In the genomic region with DNA sequence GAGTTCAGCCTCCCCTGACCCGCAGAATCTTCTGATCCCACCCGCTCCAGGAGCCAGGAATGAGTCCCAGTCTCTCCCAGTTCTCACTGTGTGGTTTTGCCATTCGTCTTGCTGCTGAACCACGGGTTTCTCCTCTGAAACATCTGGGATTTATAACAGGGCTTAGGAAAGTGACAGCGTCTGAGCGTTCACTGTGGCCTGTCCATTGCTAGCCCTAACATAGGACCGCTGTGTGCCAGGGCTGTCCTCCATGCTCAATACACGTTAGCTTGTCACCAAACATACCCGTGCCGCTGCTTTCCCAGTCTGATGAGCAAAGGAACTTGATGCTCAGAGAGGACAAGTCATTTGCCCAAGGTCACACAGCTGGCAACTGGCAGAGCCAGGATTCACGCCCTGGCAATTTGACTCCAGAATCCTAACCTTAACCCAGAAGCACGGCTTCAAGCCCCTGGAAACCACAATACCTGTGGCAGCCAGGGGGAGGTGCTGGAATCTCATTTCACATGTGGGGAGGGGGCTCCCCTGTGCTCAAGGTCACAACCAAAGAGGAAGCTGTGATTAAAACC, we compare ENCODE assay signal across 12 cellular contexts. TPM values are rescaled to one million over a fixed set of nuclear protein-coding genes. Genes with fewer than 3 reads are reported as not detected.
DNase-seq lines count a peak whose midpoint lies in the region; ATAC-seq and TF ChIP-seq lines count a peak whose summit lies in the region.
"Had no signal": no experiment of that assay in that cellular context is flagged by ENCODE, and none has a peak within 500 bp of the region (broad histone marks: within the 10 kb centered on the region; RNA-seq: fewer than 3 reads in every experiment).

No MANE protein-coding gene starts in this region.

- no peaks in the 10 kb centered on the region for H3K9me3 Mint-ChIP-seq in activated CD4-positive, alpha-beta T cell treated with anti-CD3 and anti-CD28 coated beads for 36 hours (ENCODE audit: low read depth)
- no peaks in the 10 kb centered on the region for H3K9me3 Mint-ChIP-seq in stimulated activated naive CD8-positive, alpha-beta T cell treated with anti-CD3 and anti-CD28 coated beads, Interleukin-15, amount 100 ng/mL, for 72 hours

- POLR2A ChIA-PET in activated CD4-positive, alpha-beta T cell treated with anti-CD3 and anti-CD28 coated beads for 36 hours (lab: Charles Lee) = interaction anchor here (0.5 to 1.0 kb wide), 3 partner anchors 12 to 143 kb away, joined by 3 to 5 read pairs (median 4); no protein-coding TSS in a partner anchor

- no peak overlapping the region for H3K27ac Mint-ChIP-seq in activated CD4-positive, alpha-beta T cell treated with anti-CD3 and anti-CD28 coated beads for 36 hours
- H3K27ac Mint-ChIP-seq in stimulated activated naive CD8-positive, alpha-beta T cell treated with anti-CD3 and anti-CD28 coated beads, Interleukin-15, amount 100 ng/mL, for 72 hours = no peak overlapping the region

- peaks cover 20% of the 10 kb centered on the region for H3K36me3 Mint-ChIP-seq in activated CD4-positive, alpha-beta T cell treated with anti-CD3 and anti-CD28 coated beads for 36 hours (ENCODE audit: low read depth)

- H3K27me3 ChIP-seq in BE2C (peaks cover 13% of the 10 kb centered on the region), WERI-Rb-1 (ENCODE audit: insufficient read depth, low read depth, severe bottlenecking) (no peaks in the 10 kb centered on the region)

- peaks cover 17% of the 10 kb centered on the region for H3K27me3 Mint-ChIP-seq in activated CD4-positive, alpha-beta T cell treated with anti-CD3 and anti-CD28 coated beads for 36 hours
- H3K27me3 Mint-ChIP-seq in stimulated activated naive CD8-positive, alpha-beta T cell treated with anti-CD3 and anti-CD28 coated beads, Interleukin-15, amount 100 ng/mL, for 72 hours = peaks cover 40% of the 10 kb centered on the region

- H3K9me3 ChIP-seq in BE2C (no peaks in the 10 kb centered on the region), WERI-Rb-1 (ENCODE audit: severe bottlenecking) (no peaks in the 10 kb centered on the region)

- DNase-seq in BE2C (no peak), GM13977 (ENCODE audit: low spot score) (peak; percentile 20), WERI-Rb-1 (peak; percentile 42), left lobe of liver (ENCODE audit: low spot score) (peak; percentile 65), middle frontal gyrus (ENCODE audit: extremely low spot score, low spot score) (no peak)
- no peak for DNase-seq in activated CD4-positive, alpha-beta T cell treated with anti-CD3 and anti-CD28 coated beads for 36 hours
- no peak for DNase-seq in stimulated activated naive CD8-positive, alpha-beta T cell treated with anti-CD3 and anti-CD28 coated beads, Interleukin-15, amount 100 ng/mL, for 72 hours
- DNase-seq: activated gamma-delta T cell, DMS153, NCI-H446 treated with DMSO at 0.1 percent for 48 hours had no signal

- H3K4me3 ChIP-seq in BE2C (ENCODE audit: low read depth, low read length) (no peak overlapping the region), WERI-Rb-1 (ENCODE audit: low read depth, low read length) (no peak overlapping the region)

- H3K36me3 ChIP-seq in BE2C (peaks cover 25% of the 10 kb centered on the region), WERI-Rb-1 (peaks cover 24% of the 10 kb centered on the region)

- no peak overlapping the region for H3K27ac ChIP-seq in WERI-Rb-1

- ATAC-seq in left lobe of liver (peak; percentile 6), GM18907 (IDR thresholded peaks at IDR 0.05; ENCODE audit: unreplicated experiment) (no peak)
- no peak for ATAC-seq in activated CD4-positive, alpha-beta T cell treated with anti-CD3 and anti-CD28 coated beads for 36 hours
- no peak for ATAC-seq in stimulated activated naive CD8-positive, alpha-beta T cell treated with anti-CD3 and anti-CD28 coated beads, Interleukin-15, amount 100 ng/mL, for 72 hours

- TF ChIP-seq CTCF in BE2C (IDR thresholded peaks at IDR 0.05; ENCODE audit: low read depth, low read length) (peak; percentile 39), GM13977 (IDR thresholded peaks at IDR 0.05; ENCODE audit: extremely low read depth, insufficient read depth, missing control alignments) (peak; percentile 21), WERI-Rb-1 (IDR thresholded peaks at IDR 0.05; ENCODE audit: low read depth, low read length) (peak; percentile 48)

- CTCF ChIA-PET in activated CD4-positive, alpha-beta T cell treated with anti-CD3 and anti-CD28 coated beads for 36 hours (lab: Charles Lee) = interaction anchor here (0.6 to 1.3 kb wide), 4 partner anchors 9 to 73 kb away, joined by 3 to 4 read pairs (median 3); no protein-coding TSS in a partner anchor

- H3K4me3 Mint-ChIP-seq in activated CD4-positive, alpha-beta T cell treated with anti-CD3 and anti-CD28 coated beads for 36 hours = no peak overlapping the region
- no peak overlapping the region for H3K4me3 Mint-ChIP-seq in stimulated activated naive CD8-positive, alpha-beta T cell treated with anti-CD3 and anti-CD28 coated beads, Interleukin-15, amount 100 ng/mL, for 72 hours

- intact Hi-C loops in activated CD4-positive, alpha-beta T cell treated with anti-CD3 and anti-CD28 coated beads for 36 hours (cut with DNase I, micrococcal nuclease) = loop anchor here in 1 of 2 experiments (5.0 kb wide), 1 partner anchor 433 kb away; no protein-coding TSS in a partner anchor

- peaks cover 8% of the 10 kb centered on the region for H3K4me1 Mint-ChIP-seq in activated CD4-positive, alpha-beta T cell treated with anti-CD3 and anti-CD28 coated beads for 36 hours
- peaks cover 22% of the 10 kb centered on the region for H3K4me1 Mint-ChIP-seq in stimulated activated naive CD8-positive, alpha-beta T cell treated with anti-CD3 and anti-CD28 coated beads, Interleukin-15, amount 100 ng/mL, for 72 hours

- H3K4me1 ChIP-seq in BE2C = no peaks in the 10 kb centered on the region

- in situ Hi-C loops in GM13977 (cut with MboI; ENCODE audit: low pct_unique_long_range_greater_than_20kb, low sequenced_read_pairs, unreplicated experiment) = no loop called here

RNA-seq across cellular contexts. Expression of gene APOE, which starts 1.1 kb away (rescaled TPM):
- 22.4 TPM for polyA plus RNA-seq in BE2C (2012; ENCODE audit: insufficient read depth, insufficient read length, low read depth)
- 5,009 TPM for total RNA-seq in left lobe of liver
- total RNA-seq in activated CD4-positive, alpha-beta T cell treated with anti-CD3 and anti-CD28 coated beads for 36 hours = under 1 TPM; 0.55 to 0.70 TPM

RNA-seq across cellular contexts. Expression of gene APOC1, which starts 9.9 kb away (rescaled TPM):
- 17.4 TPM for polyA plus RNA-seq in BE2C (2012; ENCODE audit: insufficient read depth, insufficient read length, low read depth)
- total RNA-seq in left lobe of liver = 6,817 TPM
- 1 to 10 TPM; 2.8 to 2.9 TPM for total RNA-seq in activated CD4-positive, alpha-beta T cell treated with anti-CD3 and anti-CD28 coated beads for 36 hours

RNA-seq across cellular contexts. Expression of gene TOMM40, which starts 13.5 kb away (rescaled TPM):
- 239 TPM for polyA plus RNA-seq in BE2C (2012; ENCODE audit: insufficient read depth, insufficient read length, low read depth)
- total RNA-seq in left lobe of liver = 28.8 TPM
- total RNA-seq in activated CD4-positive, alpha-beta T cell treated with anti-CD3 and anti-CD28 coated beads for 36 hours = 100 to 1,000 TPM; 120 to 132 TPM

RNA-seq across cellular contexts. Expression of gene APOC4, which starts 37.5 kb away (rescaled TPM):
- polyA plus RNA-seq in BE2C (2012; ENCODE audit: insufficient read depth, insufficient read length, low read depth) = not detected
- 297 TPM for total RNA-seq in left lobe of liver
- total RNA-seq in activated CD4-positive, alpha-beta T cell treated with anti-CD3 and anti-CD28 coated beads for 36 hours = not detected
- total RNA-seq: urinary bladder had no signal
- polyA plus RNA-seq: urinary bladder had no signal

RNA-seq across cellular contexts. Expression of gene APOC2, which starts 41.3 kb away (rescaled TPM):
- not detected for polyA plus RNA-seq in BE2C (2012; ENCODE audit: insufficient read depth, insufficient read length, low read depth)
- total RNA-seq in left lobe of liver = 1,677 TPM
- not detected for total RNA-seq in activated CD4-positive, alpha-beta T cell treated with anti-CD3 and anti-CD28 coated beads for 36 hours
- total RNA-seq: urinary bladder had no signal

Comparison
In these comparisons a context has a peak if more than half of its experiments do, and no peak if none do; other contexts are left out.
1. DNase-seq: peak in GM13977 (single experiment), WERI-Rb-1 (single experiment) and left lobe of liver (single experiment); none in BE2C (single experiment), activated CD4-positive, alpha-beta T cell treated with anti-CD3 and anti-CD28 coated beads for 36 hours (single experiment), stimulated activated naive CD8-positive, alpha-beta T cell treated with anti-CD3 and anti-CD28 coated beads, Interleukin-15, amount 100 ng/mL, for 72 hours (0 of 2) and middle frontal gyrus (single experiment).
2. RNA of gene APOE, which starts 1.1 kb away (total RNA-seq): 5,009 TPM in left lobe of liver (single experiment); 0.55 to 0.70 TPM in activated CD4-positive, alpha-beta T cell treated with anti-CD3 and anti-CD28 coated beads for 36 hours; every median in the first group is over 1,000 times any median in the second.
3. RNA of gene APOC1, which starts 9.9 kb away (total RNA-seq): 6,817 TPM in left lobe of liver (single experiment); 2.8 to 2.9 TPM in activated CD4-positive, alpha-beta T cell treated with anti-CD3 and anti-CD28 coated beads for 36 hours; every median in the first group is over 1,000 times any median in the second.
4. Peak in every context shown above with its lines, with median percentiles within 50 percentile points of each other: CTCF ChIP-seq.